Comparison of ENCODE assay signal across 18 cellular contexts in the genomic region with DNA sequence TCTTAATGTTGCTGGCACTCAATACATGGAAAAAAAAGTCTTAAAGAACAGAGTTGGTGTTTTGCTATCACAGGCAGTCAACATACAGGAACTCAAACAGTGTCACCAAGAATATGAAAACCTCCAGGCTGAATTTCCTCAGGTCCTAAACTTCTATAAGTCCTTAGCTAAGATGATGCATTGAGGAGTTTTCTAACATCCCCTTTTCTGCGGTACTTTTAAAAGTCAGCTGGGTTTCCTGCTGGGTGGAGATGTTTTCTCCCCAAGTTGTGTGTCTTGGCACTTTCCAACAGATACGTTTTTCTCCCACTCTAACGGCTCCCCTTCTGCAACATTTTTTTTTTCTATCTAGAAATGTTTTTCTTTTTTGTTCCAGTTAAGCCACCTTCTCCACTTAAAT.
"Had no signal": no experiment of that assay in that cellular context is flagged by ENCODE, and none has a peak within 500 bp of the region (broad histone marks: within the 10 kb centered on the region; RNA-seq: fewer than 3 reads in every experiment).

No MANE protein-coding gene starts in this region.

- H3K4me1 Mint-ChIP-seq: neural crest cell had no signal

- ATAC-seq: activated T-cell treated with anti-CD3 and anti-CD28 coated beads, Interleukin-2, amount 50 U/mL, for 4 hours; gastrocnemius medialis had no signal

- H3K27me3 Mint-ChIP-seq: activated CD4-positive, alpha-beta memory T cell treated with anti-CD3 and anti-CD28 coated beads for 36 hours; activated naive CD8-positive, alpha-beta T cell had no signal

- H3K36me3 Mint-ChIP-seq: activated CD4-positive, alpha-beta memory T cell treated with anti-CD3 and anti-CD28 coated beads for 36 hours; activated naive CD8-positive, alpha-beta T cell had no signal

- DNase-seq: activated CD4-positive, alpha-beta memory T cell treated with anti-CD3 and anti-CD28 coated beads for 36 hours; activated CD4-positive, CD25-positive, alpha-beta regulatory T cell treated with anti-CD3 and anti-CD28 coated beads, Interleukin-2, amount 50 U/mL, for 72 hours; activated gamma-delta T cell; activated T-cell treated with anti-CD3 and anti-CD28 coated beads, Interleukin-2, amount 50 U/mL, for 4 hours; anterior cingulate cortex; effector CD8-positive, alpha-beta T cell; gastrocnemius medialis; kidney; left ventricle myocardium inferior; mesendoderm; stimulated activated CD4-positive, alpha-beta T cell treated with anti-CD3 and anti-CD28 coated beads, Interleukin-15, amount 100 ng/mL, for 24 hours; stimulated activated CD4-positive, alpha-beta T cell treated with anti-CD3 and anti-CD28 coated beads, Interleukin-4, amount 100 ng/mL, for 4 hours; stomach; T-helper 2 cell; uterus had no signal

- H2AFZ ChIP-seq: parathyroid adenoma had no signal

- H3K27me3 ChIP-seq: gastrocnemius medialis, stomach, uterus had no signal

- H3K27ac Mint-ChIP-seq: activated CD4-positive, alpha-beta memory T cell treated with anti-CD3 and anti-CD28 coated beads for 36 hours; activated naive CD8-positive, alpha-beta T cell had no signal

- H3K27ac ChIP-seq: gastrocnemius medialis, left ventricle myocardium inferior, parathyroid adenoma, stomach, uterus had no signal

- H3K4me3 ChIP-seq: gastrocnemius medialis, left ventricle myocardium inferior, stomach, uterus had no signal

- H3K9me3 Mint-ChIP-seq: activated T-cell treated with anti-CD3 and anti-CD28 coated beads, Interleukin-2, amount 50 U/mL, for 4 hours; neural crest cell had no signal

- H3K9me3 ChIP-seq: gastrocnemius medialis, left ventricle myocardium inferior, stomach, uterus had no signal

- H3K36me3 ChIP-seq: gastrocnemius medialis, left ventricle myocardium inferior, stomach, uterus had no signal

- H3K4me1 ChIP-seq: gastrocnemius medialis, left ventricle myocardium inferior, parathyroid adenoma, stomach, uterus had no signal

- H3K4me3 Mint-ChIP-seq: activated CD4-positive, alpha-beta memory T cell treated with anti-CD3 and anti-CD28 coated beads for 36 hours; activated naive CD8-positive, alpha-beta T cell; activated T-cell treated with anti-CD3 and anti-CD28 coated beads, Interleukin-2, amount 50 U/mL, for 4 hours; neural crest cell had no signal

- H3K79me2 ChIP-seq: parathyroid adenoma had no signal
